Comparison of ENCODE assay signal across 20 cellular contexts in genomic region chr7:101896312-101896711, GRCh38.
A peak's percentile ranks its signal among the peaks of the same experiment; 100 is the strongest.
DNase-seq lines count a peak whose midpoint lies in the region; FAIRE-seq and TF ChIP-seq lines count a peak whose summit lies in the region.
"Had no signal": no experiment of that assay in that cellular context is flagged by ENCODE, and none has a peak within 500 bp of the region (broad histone marks: within the 10 kb centered on the region; RNA-seq: fewer than 3 reads in every experiment).

No MANE protein-coding gene starts in this region.

- no peaks in the 10 kb centered on the region for H4K20me1 ChIP-seq in Karpas-422 (ENCODE audit: insufficient read depth, low read depth, low read length)

- TF ChIP-seq CTCF in endodermal cell (conservative IDR thresholded peaks at IDR 0.05): no peak
- no peak for TF ChIP-seq CTCF in nephron progenitor cell (IDR thresholded peaks at IDR 0.05)
- no peak for TF ChIP-seq CTCF in ovary (IDR thresholded peaks at IDR 0.05)

- no peak for TF ChIP-seq EP300 in ovary (IDR thresholded peaks at IDR 0.05)

- H3K9me3 ChIP-seq in Karpas-422 (ENCODE audit: low read length) (no peaks in the 10 kb centered on the region), endodermal cell (ENCODE audit: control insufficient read depth, low read length) (no peaks in the 10 kb centered on the region), ovary (no peaks in the 10 kb centered on the region)
- H3K9me3 ChIP-seq: suprapubic skin had no signal

- H3K9ac ChIP-seq in Karpas-422 (ENCODE audit: low read length) (no peak overlapping the region), endodermal cell (ENCODE audit: extremely low read depth, low read length, poor library complexity, severe bottlenecking) (no peak overlapping the region)

- H3K27ac Mint-ChIP-seq in endodermal cell: no peak overlapping the region
- peak overlapping the region; percentile 39 for H3K27ac Mint-ChIP-seq in nephron progenitor cell
- no peak overlapping the region for H3K27ac Mint-ChIP-seq in immature natural killer cell
- H3K27ac Mint-ChIP-seq: activated B cell treated with CpG ODN at 0.5 μM for 24 hours; activated CD4-positive, alpha-beta memory T cell treated with anti-CD3 and anti-CD28 coated beads for 36 hours; T-helper 2 cell treated with Interferon-gamma antibody and Interleukin-4, amounts not matched to agents 5 μg/mL and 100 μg/mL, for 36 hours had no signal

- no peak for DNase-seq in Karpas-422
- no peak for DNase-seq in endodermal cell
- no peak for DNase-seq in nephron progenitor cell
- DNase-seq in urothelium cell line (ENCODE audit: low spot score): no peak
- no peak for DNase-seq in ovary
- no peak for DNase-seq in immature natural killer cell
- DNase-seq in germinal center (ENCODE audit: low spot score): no peak
- DNase-seq: activated B cell treated with CpG ODN at 0.5 μM for 24 hours; activated CD4-positive, alpha-beta memory T cell treated with anti-CD3 and anti-CD28 coated beads for 36 hours; DMS79; erythroblast; HCEC 1CT; midbrain; NCI-H510A; NK-92 treated with Interleukin-12 subunit alpha and Interleukin-12 subunit beta, amount 100 ng/mL, for 24 hours had no signal

- H3K4me1 ChIP-seq in Karpas-422 (ENCODE audit: low read length): peaks cover 50% of the 10 kb centered on the region
- H3K4me1 ChIP-seq in endodermal cell (ENCODE audit: control insufficient read depth, insufficient read depth, low read length): peaks cover 2% of the 10 kb centered on the region
- H3K4me1 ChIP-seq in ovary (ENCODE audit: insufficient read depth): peaks cover 1% of the 10 kb centered on the region

- H3K4me1 Mint-ChIP-seq in endodermal cell (peaks cover 30% of the 10 kb centered on the region), nephron progenitor cell (peaks cover 55% of the 10 kb centered on the region), immature natural killer cell (peaks cover 11 to 39% of the 10 kb centered on the region in 2 donors)

- no peak overlapping the region for H3K4me3 ChIP-seq in Karpas-422 (ENCODE audit: low read length)
- H3K4me3 ChIP-seq in endodermal cell (ENCODE audit: low read length): no peak overlapping the region
- H3K4me3 ChIP-seq in ovary: no peak overlapping the region
- H3K4me3 ChIP-seq: SK-N-MC, suprapubic skin had no signal

- FAIRE-seq in urothelium cell line (lab: Jason Lieb, UNC): peak; percentile 58

- no peaks in the 10 kb centered on the region for H3K9me2 ChIP-seq in Karpas-422 (replicated peaks; ENCODE audit: insufficient read depth, low read length)

- H3K36me3 ChIP-seq in Karpas-422 (ENCODE audit: insufficient read depth, low read length) (peaks cover 8% of the 10 kb centered on the region), endodermal cell (ENCODE audit: control insufficient read depth, insufficient read depth, low read length) (peaks cover 3% of the 10 kb centered on the region), ovary (no peaks in the 10 kb centered on the region)
- H3K36me3 ChIP-seq: suprapubic skin had no signal

- WGBS in endodermal cell (ENCODE audit: insufficient coverage in 1 of 2, insufficient read length in 1 of 2), 2 experiments: 89 to 98% methylated on average over 9 of the region's 9 CpGs
- WGBS in ovary, 3 donors: 89 to 92% (median 91%) methylated on average over 9 of the region's 9 CpGs

- H3K4me3 Mint-ChIP-seq in endodermal cell (no peak overlapping the region), nephron progenitor cell (no peak overlapping the region), immature natural killer cell (no peak overlapping the region)
- H3K4me3 Mint-ChIP-seq: activated B cell treated with CpG ODN at 0.5 μM for 24 hours; activated CD4-positive, alpha-beta memory T cell treated with anti-CD3 and anti-CD28 coated beads for 36 hours; central memory CD8-positive, alpha-beta T cell; neural crest cell; T-helper 2 cell treated with Interferon-gamma antibody and Interleukin-4, amounts not matched to agents 5 μg/mL and 100 μg/mL, for 36 hours had no signal

- H2AFZ ChIP-seq in Karpas-422 (ENCODE audit: low read length): no peak overlapping the region

- H3K36me3 Mint-ChIP-seq in endodermal cell (ENCODE audit: low read depth): peaks cover 7% of the 10 kb centered on the region
- peaks cover 15% of the 10 kb centered on the region for H3K36me3 Mint-ChIP-seq in nephron progenitor cell (ENCODE audit: low read depth)
- no peaks in the 10 kb centered on the region for H3K36me3 Mint-ChIP-seq in immature natural killer cell
- H3K36me3 Mint-ChIP-seq: activated CD4-positive, alpha-beta memory T cell treated with anti-CD3 and anti-CD28 coated beads for 36 hours had no signal

- H3K27ac ChIP-seq in Karpas-422 (ENCODE audit: low read length) (peak overlapping the region; percentile 68), endodermal cell (ENCODE audit: low read depth, low read length) (peak overlapping the region; percentile 32), ovary (no peak overlapping the region)
- H3K27ac ChIP-seq: SK-N-MC, suprapubic skin had no signal

- peaks cover 97% of the 10 kb centered on the region for H3K79me2 ChIP-seq in Karpas-422 (ENCODE audit: low read length)

- H3K9me3 Mint-ChIP-seq in endodermal cell (no peaks in the 10 kb centered on the region), nephron progenitor cell (no peaks in the 10 kb centered on the region), immature natural killer cell (no peaks in the 10 kb centered on the region)
- H3K9me3 Mint-ChIP-seq: activated B cell treated with CpG ODN at 0.5 μM for 24 hours; activated CD4-positive, alpha-beta memory T cell treated with anti-CD3 and anti-CD28 coated beads for 36 hours; central memory CD8-positive, alpha-beta T cell; neural crest cell; T-helper 2 cell treated with Interferon-gamma antibody and Interleukin-4, amounts not matched to agents 5 μg/mL and 100 μg/mL, for 36 hours had no signal

- H3K27me3 ChIP-seq in Karpas-422 (ENCODE audit: low read length) (no peaks in the 10 kb centered on the region), endodermal cell (ENCODE audit: control insufficient read depth, insufficient read depth, low read length, poor library complexity, severe bottlenecking) (no peaks in the 10 kb centered on the region), ovary (no peaks in the 10 kb centered on the region)
- H3K27me3 ChIP-seq: suprapubic skin had no signal

- intact Hi-C loops in ovary (cut with DNase I): no loop called here

- H3K4me2 ChIP-seq in Karpas-422 (ENCODE audit: low read depth, low read length, poor library complexity, severe bottlenecking): no peak overlapping the region

- H3K27me3 Mint-ChIP-seq in endodermal cell (ENCODE audit: insufficient read depth) (no peaks in the 10 kb centered on the region), nephron progenitor cell (ENCODE audit: low read depth, poor library complexity) (no peaks in the 10 kb centered on the region), immature natural killer cell (ENCODE audit: low read depth in 3 of 3) (peaks cover 0 to 6% (median 2%) of the 10 kb centered on the region in 3 donors)
- H3K27me3 Mint-ChIP-seq: activated B cell treated with CpG ODN at 0.5 μM for 24 hours; activated CD4-positive, alpha-beta memory T cell treated with anti-CD3 and anti-CD28 coated beads for 36 hours; central memory CD8-positive, alpha-beta T cell had no signal

- TF ChIP-seq POLR2A in ovary (IDR thresholded peaks at IDR 0.05): no peak

Comparison
In these comparisons a context has a peak if more than half of its experiments do, and no peak if none do; other contexts are left out.
1. H3K27ac ChIP-seq: peak in Karpas-422 (single experiment) and endodermal cell (single experiment); none in ovary (0 of 2).